ENCODE assay signal across 14 cellular contexts in genomic region chr17:77345260-77345910, GRCh38.
DNase-seq lines count a peak whose midpoint lies in the region; ATAC-seq and TF ChIP-seq lines count a peak whose summit lies in the region.
"Had no signal": no experiment of that assay in that cellular context is flagged by ENCODE, and none has a peak within 500 bp of the region (broad histone marks: within the 10 kb centered on the region; RNA-seq: fewer than 3 reads in every experiment).

No MANE protein-coding gene starts in this region.

- H3K27me3 ChIP-seq in left ventricle myocardium inferior (ENCODE audit: low read depth) (no peaks in the 10 kb centered on the region), adrenal gland (no peaks in the 10 kb centered on the region), vagina (no peaks in the 10 kb centered on the region), body of pancreas (no peaks in the 10 kb centered on the region)
- H3K27me3 ChIP-seq: SJCRH30, uterus had no signal

- H3K4me3 ChIP-seq in left ventricle myocardium inferior: no peak overlapping the region
- no peak overlapping the region for H3K4me3 ChIP-seq in adrenal gland
- H3K4me3 ChIP-seq in lower leg skin (ENCODE audit: low read depth, poor library complexity, severe bottlenecking): no peak overlapping the region
- H3K4me3 ChIP-seq in vagina: no peak overlapping the region
- no peak overlapping the region for H3K4me3 ChIP-seq in body of pancreas
- H3K4me3 ChIP-seq: SJCRH30, uterus had no signal

- no peak for TF ChIP-seq POLR2A in adrenal gland (IDR thresholded peaks at IDR 0.05)
- no peak for TF ChIP-seq POLR2A in lower leg skin (IDR thresholded peaks at IDR 0.05)
- no peak for TF ChIP-seq POLR2A in vagina (IDR thresholded peaks at IDR 0.05)
- no peak for TF ChIP-seq POLR2A in body of pancreas (IDR thresholded peaks at IDR 0.05)

- intact Hi-C loops in Right ventricle myocardium superior (cut with DNase I): no loop called here
- intact Hi-C loops in left ventricle myocardium inferior (cut with micrococcal nuclease): no loop called here
- intact Hi-C loops in adrenal gland (cut with DNase I): no loop called here
- intact Hi-C loops in lower leg skin (cut with DNase I; ENCODE audit: low total_unique reads): no loop called here
- intact Hi-C loops in vagina (cut with DNase I): no loop called here
- intact Hi-C loops in body of pancreas (cut with DNase I): no loop called here

- DNase-seq in Right ventricle myocardium superior (peak; percentile 65), left ventricle myocardium inferior (no peak), adrenal gland (peak in 4 of 7 donors; percentile 8 to 51 (median 18)), lower leg skin (ENCODE audit: low spot score in 2 of 2) (peak; percentile 16 to 81), vagina (ENCODE audit: extremely low spot score in 2 of 2) (peak; percentile 64 to 76), body of pancreas (no peak), nucleus accumbens (lab: John Stamatoyannopoulos, UW) (no peak)
- DNase-seq: AML-193; central memory CD4-positive, alpha-beta T cell; NCI-H2171; SJCRH30; stimulated activated CD4-positive, alpha-beta T cell treated with anti-CD3 and anti-CD28 coated beads, Interleukin-4, amount 100 ng/mL, for 4 hours had no signal

- 88 to 93% (median 92%) methylated on average over 9 of the region's 9 CpGs for WGBS in adrenal gland, 4 donors
- 82 to 84% methylated on average over 9 of the region's 9 CpGs for WGBS in lower leg skin, 2 donors
- WGBS in body of pancreas, 2 donors: 90 to 92% methylated on average over 9 of the region's 9 CpGs

- TF ChIP-seq CTCF in left ventricle myocardium inferior (IDR thresholded peaks at IDR 0.05; ENCODE audit: borderline replicate concordance): no peak
- no peak for TF ChIP-seq CTCF in adrenal gland (IDR thresholded peaks at IDR 0.05)
- no peak for TF ChIP-seq CTCF in lower leg skin (IDR thresholded peaks at IDR 0.05)
- no peak for TF ChIP-seq CTCF in vagina (IDR thresholded peaks at IDR 0.05)
- TF ChIP-seq CTCF in body of pancreas (IDR thresholded peaks at IDR 0.05): no peak

- peaks cover 7% of the 10 kb centered on the region for H3K9me3 ChIP-seq in left ventricle myocardium inferior (replicated peaks)
- H3K9me3 ChIP-seq in adrenal gland (replicated peaks in 1 of 3): no peaks in the 10 kb centered on the region
- H3K9me3 ChIP-seq in vagina: no peaks in the 10 kb centered on the region
- H3K9me3 ChIP-seq in body of pancreas: no peaks in the 10 kb centered on the region
- H3K9me3 ChIP-seq: uterus had no signal

- H3K4me1 ChIP-seq in left ventricle myocardium inferior (peaks cover 22% of the 10 kb centered on the region), adrenal gland (replicated peaks in 1 of 2) (peaks cover 6 to 17% of the 10 kb centered on the region in 2 donors), vagina (peaks cover 30% of the 10 kb centered on the region), body of pancreas (peaks cover 7% of the 10 kb centered on the region)
- H3K4me1 ChIP-seq: SJCRH30, uterus had no signal

- ATAC-seq in Right ventricle myocardium superior (ENCODE audit: poor library complexity) (peak; percentile 35), body of pancreas (no peak), HG03039 (IDR thresholded peaks at IDR 0.05; ENCODE audit: unreplicated experiment) (no peak)

- H3K27ac ChIP-seq in left ventricle myocardium inferior (replicated peaks) (no peak overlapping the region), adrenal gland (no peak overlapping the region), vagina (no peak overlapping the region), body of pancreas (no peak overlapping the region)
- H3K27ac ChIP-seq: SJCRH30, uterus had no signal

- no peaks in the 10 kb centered on the region for H3K36me3 ChIP-seq in left ventricle myocardium inferior
- no peaks in the 10 kb centered on the region for H3K36me3 ChIP-seq in adrenal gland (replicated peaks in 1 of 2)
- H3K36me3 ChIP-seq in vagina: no peaks in the 10 kb centered on the region
- H3K36me3 ChIP-seq in body of pancreas (replicated peaks in 1 of 2; ENCODE audit: insufficient read depth in 1 of 2, low read depth in 2 of 2): no peaks in the 10 kb centered on the region
- H3K36me3 ChIP-seq: SJCRH30, uterus had no signal

Comparison
In these comparisons a context has a peak if more than half of its experiments do, and no peak if none do; other contexts are left out.
1. DNase-seq: peak in Right ventricle myocardium superior (single experiment), adrenal gland (4 of 7), lower leg skin (2 of 2) and vagina (2 of 2); none in left ventricle myocardium inferior (single experiment), body of pancreas (0 of 4) and nucleus accumbens (0 of 56).